In genomic region chr5:39599721-39600431, GRCh38 we compare ENCODE assay signal across 9 cellular contexts.
A peak's percentile ranks its signal among the peaks of the same experiment; 100 is the strongest.
DNase-seq lines count a peak whose midpoint lies in the region; FAIRE-seq and TF ChIP-seq lines count a peak whose summit lies in the region.
"Had no signal": no experiment of that assay in that cellular context is flagged by ENCODE, and none has a peak within 500 bp of the region (broad histone marks: within the 10 kb centered on the region; RNA-seq: fewer than 3 reads in every experiment).

No MANE protein-coding gene starts in this region.

- no peak overlapping the region for H3K4me3 ChIP-seq in OCI-LY1 (ENCODE audit: low read depth, low read length, poor library complexity, severe bottlenecking)
- H3K4me3 ChIP-seq in esophagus muscularis mucosa: no peak overlapping the region
- H3K4me3 ChIP-seq in spleen: no peak overlapping the region
- H3K4me3 ChIP-seq in CD8-positive, alpha-beta memory T cell (ENCODE audit: low read length): no peak overlapping the region

- no peaks in the 10 kb centered on the region for H4K20me1 ChIP-seq in OCI-LY1 (ENCODE audit: insufficient read depth, low read length)

- H3K9me3 ChIP-seq in OCI-LY1 (ENCODE audit: low read length) (no peaks in the 10 kb centered on the region), esophagus muscularis mucosa (no peaks in the 10 kb centered on the region), spleen (no peaks in the 10 kb centered on the region)
- no peaks in the 10 kb centered on the region for H3K9me3 ChIP-seq in CD8-positive, alpha-beta memory T cell (ENCODE audit: low read length)

- H3K9me3 Mint-ChIP-seq in CD8-positive, alpha-beta memory T cell: no peaks in the 10 kb centered on the region

- no peak overlapping the region for H3K27ac ChIP-seq in OCI-LY1 (ENCODE audit: low read depth, low read length, poor library complexity, severe bottlenecking)
- no peak overlapping the region for H3K27ac ChIP-seq in esophagus muscularis mucosa (replicated peaks in 1 of 4)
- H3K27ac ChIP-seq in spleen: no peak overlapping the region
- H3K27ac ChIP-seq in CD8-positive, alpha-beta memory T cell (ENCODE audit: low read depth, low read length): no peak overlapping the region

- H3K36me3 Mint-ChIP-seq in CD8-positive, alpha-beta memory T cell: no peaks in the 10 kb centered on the region
- H3K36me3 Mint-ChIP-seq: CD4-positive, CD25-positive, alpha-beta regulatory T cell had no signal

- peaks cover 8 to 36% of the 10 kb centered on the region in 2 donors for H3K27me3 Mint-ChIP-seq in CD8-positive, alpha-beta memory T cell

- H3K79me2 ChIP-seq in OCI-LY1 (ENCODE audit: insufficient read depth, low read length): no peaks in the 10 kb centered on the region

- no peak for TF ChIP-seq POLR2A in esophagus muscularis mucosa (IDR thresholded peaks at IDR 0.05; ENCODE audit: low read depth)
- TF ChIP-seq POLR2A in spleen (IDR thresholded peaks at IDR 0.05): no peak

- peak; percentile 56; the same call in 1 of the 2 replicates for TF ChIP-seq CTCF in OCI-LY1 (IDR thresholded peaks at IDR 0.05; ENCODE audit: low read length)
- TF ChIP-seq CTCF in esophagus muscularis mucosa (IDR thresholded peaks at IDR 0.05): peak in 2 of 3 experiments; percentile 42 to 52
- TF ChIP-seq CTCF in spleen (IDR thresholded peaks at IDR 0.05 in 8 of 11, conservative IDR thresholded peaks at IDR 0.05 in 3 of 11): peak in 7 of 11 experiments; percentile 28 to 60 (median 45)

- H3F3A ChIP-seq in OCI-LY1 (ENCODE audit: insufficient read depth, low read length): no peaks in the 10 kb centered on the region

- no peak overlapping the region for H3K4me3 Mint-ChIP-seq in CD8-positive, alpha-beta memory T cell
- H3K4me3 Mint-ChIP-seq: CD4-positive, CD25-positive, alpha-beta regulatory T cell had no signal

- POLR2A ChIA-PET in CD8-positive, alpha-beta memory T cell (lab: Charles Lee): no interaction called here

- TF ChIP-seq EP300 in esophagus muscularis mucosa (IDR thresholded peaks at IDR 0.05): no peak

- H3K27me3 ChIP-seq in OCI-LY1 (ENCODE audit: insufficient read depth, low read length): no peaks in the 10 kb centered on the region
- H3K27me3 ChIP-seq in esophagus muscularis mucosa: peaks cover 0 to 4% (median 0%) of the 10 kb centered on the region in 4 donors
- peaks cover 0 to 11% (median 0%) of the 10 kb centered on the region in 7 donors for H3K27me3 ChIP-seq in spleen (replicated peaks in 1 of 7)
- H3K27me3 ChIP-seq in CD8-positive, alpha-beta memory T cell (ENCODE audit: insufficient read depth, low read length, poor library complexity, severe bottlenecking): no peaks in the 10 kb centered on the region

- H3K4me2 ChIP-seq in OCI-LY1 (ENCODE audit: low read length): no peak overlapping the region

- H3K9ac ChIP-seq in OCI-LY1 (ENCODE audit: low read length): no peak overlapping the region

- intact Hi-C loops in esophagus muscularis mucosa (cut with DNase I) (no loop called here), spleen (cut with DNase I; ENCODE audit: low total_unique reads) (no loop called here)

- no peak for FAIRE-seq in frontal cortex (lab: Jason Lieb, UNC)

- no peak overlapping the region for H2AFZ ChIP-seq in OCI-LY1 (ENCODE audit: low read length)

- H3K27ac Mint-ChIP-seq in CD8-positive, alpha-beta memory T cell: no peak overlapping the region
- H3K27ac Mint-ChIP-seq: CD4-positive, CD25-positive, alpha-beta regulatory T cell had no signal

- no peaks in the 10 kb centered on the region for H3K4me1 ChIP-seq in OCI-LY1 (ENCODE audit: insufficient read depth, low read length, severe bottlenecking)
- no peaks in the 10 kb centered on the region for H3K4me1 ChIP-seq in esophagus muscularis mucosa
- no peaks in the 10 kb centered on the region for H3K4me1 ChIP-seq in spleen
- H3K4me1 ChIP-seq in CD8-positive, alpha-beta memory T cell (ENCODE audit: insufficient read depth, low read length): no peaks in the 10 kb centered on the region

- WGBS in esophagus muscularis mucosa: 35% methylated on average over 5 of the region's 5 CpGs
- WGBS in spleen, 5 donors: 35 to 63% (median 46%) methylated on average over 5 of the region's 5 CpGs

- no peaks in the 10 kb centered on the region for H3K9me2 ChIP-seq in OCI-LY1 (ENCODE audit: low read depth, low read length)

- no peaks in the 10 kb centered on the region for H3K4me1 Mint-ChIP-seq in CD8-positive, alpha-beta memory T cell
- H3K4me1 Mint-ChIP-seq: CD4-positive, CD25-positive, alpha-beta regulatory T cell had no signal

- CTCF ChIA-PET in CD8-positive, alpha-beta memory T cell (lab: Charles Lee): interaction anchor here (1.1 kb wide), 1 partner anchor 9 kb away, joined by 3 read pairs; no protein-coding TSS in a partner anchor

- H3K36me3 ChIP-seq in OCI-LY1 (ENCODE audit: insufficient read depth, low read length): no peaks in the 10 kb centered on the region
- no peaks in the 10 kb centered on the region for H3K36me3 ChIP-seq in esophagus muscularis mucosa
- H3K36me3 ChIP-seq in spleen: no peaks in the 10 kb centered on the region
- no peaks in the 10 kb centered on the region for H3K36me3 ChIP-seq in CD8-positive, alpha-beta memory T cell (ENCODE audit: insufficient read depth, low read length)

- peak; percentile 9 for DNase-seq in NCI-H1105 treated with DMSO at 0.1 percent for 48 hours (lab: John Stamatoyannopoulos, UW)
- no peak for DNase-seq in NCI-H1105 (lab: John Stamatoyannopoulos, UW)
- no peak for DNase-seq in esophagus muscularis mucosa (ENCODE audit: extremely low spot score)
- no peak for DNase-seq in spleen
- DNase-seq in frontal cortex (ENCODE audit: low spot score in 2 of 2): no peak
- DNase-seq in CD8-positive, alpha-beta memory T cell: no peak
- DNase-seq in GF-D8 (lab: John Stamatoyannopoulos, UW): no peak
